In the genomic region with DNA sequence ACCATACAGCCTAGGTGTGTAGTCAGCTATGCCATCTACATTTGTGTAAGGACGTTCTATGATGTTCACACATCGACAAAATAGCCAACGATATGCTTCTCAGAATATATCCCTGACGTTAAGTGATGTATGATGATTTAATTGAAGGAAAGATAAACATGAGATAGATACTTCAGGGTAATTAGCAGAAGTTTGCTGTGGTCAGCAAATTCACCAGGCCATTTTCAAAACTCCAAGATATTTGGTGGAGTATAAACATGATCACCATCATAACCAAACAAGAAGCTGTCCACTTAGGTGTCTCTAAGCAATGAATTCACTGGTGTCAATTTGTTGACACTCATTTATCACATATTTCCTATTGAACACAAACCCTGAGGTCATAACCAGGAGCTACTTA, we compare ENCODE assay signal across 2 cellular contexts.
A peak's percentile ranks its signal among the peaks of the same experiment; 100 is the strongest.
TF ChIP-seq lines count a peak whose summit lies in the region.

No MANE protein-coding gene starts in this region.

TF ChIP-seq in A549, 52 proteins besides CTCF, POLR2A, EP300 and RAD21:
- peak; percentile 89 for TF ChIP-seq MAFK (IDR thresholded peaks at IDR 0.05; ENCODE audit: partially characterized antibody)
- TF ChIP-seq, protein P1, sequence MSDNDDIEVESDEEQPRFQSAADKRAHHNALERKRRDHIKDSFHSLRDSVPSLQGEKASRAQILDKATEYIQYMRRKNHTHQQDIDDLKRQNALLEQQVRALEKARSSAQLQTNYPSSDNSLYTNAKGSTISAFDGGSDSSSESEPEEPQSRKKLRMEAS (IDR thresholded peaks at IDR 0.05): no peak

TF ChIP-seq in IMR-90, 13 proteins besides CTCF, POLR2A, EP300 and RAD21:
- TF ChIP-seq CEBPB (IDR thresholded peaks at IDR 0.05; ENCODE audit: low read depth, low read length) (no peak), MAFK (IDR thresholded peaks at IDR 0.05; ENCODE audit: low read depth, low read length) (peak; percentile 89)
